21 cellular contexts compared by ENCODE assay signal in genomic region chr17:32568673-32569072, GRCh38.
"Had no signal": no experiment of that assay in that cellular context is flagged by ENCODE, and none has a peak within 500 bp of the region (broad histone marks: within the 10 kb centered on the region; RNA-seq: fewer than 3 reads in every experiment).

No MANE protein-coding gene starts in this region.

- ATAC-seq: activated CD4-positive, CD25-positive, alpha-beta regulatory T cell treated with anti-CD3 and anti-CD28 coated beads, Interleukin-2, amount 50 U/mL, for 24 hours; activated CD8-positive, alpha-beta memory T cell treated with anti-CD3 and anti-CD28 coated beads, Interleukin-2, amount 10 ng/mL, durations not matched to agents 7 days and 5 days; activated CD8-positive, alpha-beta T cell treated with anti-CD3 and anti-CD28 coated beads for 36 hours; effector memory CD8-positive, alpha-beta T cell; right lobe of liver; T-cell had no signal

- H3K36me3 ChIP-seq: brain microvascular endothelial cell, neutrophil, ovary, right lobe of liver had no signal

- H3K4me3 ChIP-seq: ascending aorta, dorsolateral prefrontal cortex, hepatocyte, ovary, right lobe of liver, tibial artery had no signal

- H3K4me1 ChIP-seq: ascending aorta, right lobe of liver had no signal

- H3K27me3 ChIP-seq: ascending aorta, brain microvascular endothelial cell, dorsolateral prefrontal cortex, hepatocyte, ovary, right lobe of liver, tibial artery had no signal

- DNase-seq: activated CD4-positive, alpha-beta T cell treated with anti-CD3 and anti-CD28 coated beads, Interleukin-2, amount 10 ng/mL, durations not matched to agents 7 days and 5 days; activated CD8-positive, alpha-beta memory T cell treated with anti-CD3 and anti-CD28 coated beads, Interleukin-2, amount 10 ng/mL, durations not matched to agents 7 days and 5 days; activated CD8-positive, alpha-beta T cell treated with anti-CD3 and anti-CD28 coated beads for 36 hours; activated gamma-delta T cell treated with Interleukin-2 at 50 U/mL for 16 hours; activated T-cell treated with anti-CD3 and anti-CD28 coated beads for 4 hours; brain microvascular endothelial cell; effector memory CD8-positive, alpha-beta T cell; glutamatergic neuron; immature natural killer cell; ovary; right lobe of liver; stimulated activated CD4-positive, alpha-beta T cell treated with anti-CD3 and anti-CD28 coated beads, Interleukin-4, amount 100 ng/mL, for 24 hours; substantia nigra; T-cell; tibial artery had no signal

- H3K9me3 ChIP-seq: ascending aorta, neutrophil, ovary, right lobe of liver, tibial artery had no signal

- H3K27ac ChIP-seq: ascending aorta, brain microvascular endothelial cell, hepatocyte, neutrophil, ovary, right lobe of liver, tibial artery, VCaP had no signal
